In the genomic region with DNA sequence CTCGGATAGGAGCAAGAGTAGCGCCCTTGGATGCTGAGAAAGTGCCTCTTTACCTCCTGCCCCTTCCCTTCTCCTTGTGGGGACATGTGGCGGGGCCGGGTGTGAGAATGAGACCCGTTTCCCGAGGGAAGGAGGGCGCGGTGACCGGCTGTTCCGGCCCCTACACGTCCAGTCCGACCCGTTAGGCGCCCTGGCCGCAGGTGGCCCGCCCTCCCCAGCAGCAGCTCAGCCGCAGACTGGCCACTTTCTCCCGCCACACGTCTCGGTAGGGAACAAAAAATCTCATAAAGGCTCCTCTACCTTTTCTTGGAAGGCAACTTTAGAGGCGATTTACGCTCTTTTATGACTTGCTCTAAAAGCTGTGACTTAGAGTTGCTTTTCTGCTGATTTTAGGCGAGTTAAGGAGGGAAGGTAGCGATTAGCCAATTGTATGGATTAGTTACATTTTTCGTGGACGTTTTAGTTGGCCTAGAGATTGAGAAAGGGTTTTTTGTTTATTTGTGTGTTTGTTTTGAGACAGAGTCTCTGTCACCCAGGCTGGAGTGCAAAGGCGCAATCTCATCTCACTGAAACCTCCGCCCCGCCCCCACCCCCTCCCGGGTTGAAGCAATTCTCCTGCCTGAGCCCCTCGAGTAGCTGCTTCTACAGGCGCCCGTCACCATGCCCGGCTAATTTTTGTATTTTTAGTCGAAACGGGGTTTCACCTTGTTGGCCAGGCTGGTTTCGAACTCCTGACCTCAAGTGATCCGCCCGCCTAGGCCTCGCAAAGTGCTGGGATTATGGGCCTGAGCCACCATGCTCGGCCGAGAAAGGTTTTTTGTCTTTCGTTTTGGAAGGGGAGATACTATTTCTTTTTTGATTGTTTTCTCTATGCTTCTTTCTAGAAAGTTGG, we compare ENCODE assay signal across 9 cellular contexts. TPM values are rescaled to one million over a fixed set of nuclear protein-coding genes. Genes with fewer than 3 reads are reported as not detected.
DNase-seq lines count a peak whose midpoint lies in the region; ATAC-seq and TF ChIP-seq lines count a peak whose summit lies in the region.
"Had no signal": no experiment of that assay in that cellular context is flagged by ENCODE, and none has a peak within 500 bp of the region (broad histone marks: within the 10 kb centered on the region; RNA-seq: fewer than 3 reads in every experiment).

No MANE protein-coding gene starts in this region.

- no peak overlapping the region for H3K4me3 ChIP-seq in CD4-positive, alpha-beta memory T cell (ENCODE audit: low read length in 2 of 2)
- H3K4me3 ChIP-seq in endodermal cell (ENCODE audit: low read length): peak overlapping the region; percentile 79

- no peak for TF ChIP-seq CTCF in endodermal cell (conservative IDR thresholded peaks at IDR 0.05)
- TF ChIP-seq CTCF in natural killer cell (IDR thresholded peaks at IDR 0.05): no peak

- H3K36me3 ChIP-seq in CD4-positive, alpha-beta memory T cell (ENCODE audit: insufficient read depth, low read length): no peaks in the 10 kb centered on the region
- no peaks in the 10 kb centered on the region for H3K36me3 ChIP-seq in endodermal cell (ENCODE audit: control insufficient read depth, insufficient read depth, low read length)

- peaks cover 16 to 32% of the 10 kb centered on the region in 2 donors for H3K27me3 Mint-ChIP-seq in CD4-positive, alpha-beta memory T cell
- peaks cover 31% of the 10 kb centered on the region for H3K27me3 Mint-ChIP-seq in endodermal cell (ENCODE audit: insufficient read depth)
- H3K27me3 Mint-ChIP-seq in natural killer cell (ENCODE audit: low read depth in 2 of 2): peaks cover 0 to 17% of the 10 kb centered on the region in 2 donors

- intact Hi-C loops in CD4-positive, alpha-beta memory T cell (cut with micrococcal nuclease): no loop called here
- intact Hi-C loops in natural killer cell (cut with micrococcal nuclease): no loop called here

- H3K36me3 Mint-ChIP-seq in CD4-positive, alpha-beta memory T cell: no peaks in the 10 kb centered on the region
- H3K36me3 Mint-ChIP-seq in endodermal cell (ENCODE audit: low read depth) (no peaks in the 10 kb centered on the region), natural killer cell (no peaks in the 10 kb centered on the region)

- no peak for ATAC-seq in natural killer cell

- 30 to 44% methylated on average over 21 to 43 of the region's 43 CpGs for WGBS in endodermal cell (ENCODE audit: insufficient coverage in 1 of 2, insufficient read length in 1 of 2), 2 experiments

- no peak overlapping the region for H3K27ac ChIP-seq in CD4-positive, alpha-beta memory T cell (ENCODE audit: low read depth, low read length)
- no peak overlapping the region for H3K27ac ChIP-seq in endodermal cell (ENCODE audit: low read depth, low read length)

- peaks cover 0 to 5% (median 4%) of the 10 kb centered on the region in 4 donors for H3K4me1 Mint-ChIP-seq in CD4-positive, alpha-beta memory T cell
- H3K4me1 Mint-ChIP-seq in endodermal cell (peaks cover 4% of the 10 kb centered on the region), natural killer cell (peaks cover 0 to 11% of the 10 kb centered on the region in 2 donors)

- no peaks in the 10 kb centered on the region for H3K9me3 Mint-ChIP-seq in CD4-positive, alpha-beta memory T cell
- H3K9me3 Mint-ChIP-seq in endodermal cell: no peaks in the 10 kb centered on the region
- no peaks in the 10 kb centered on the region for H3K9me3 Mint-ChIP-seq in natural killer cell

- no peak for DNase-seq in CD4-positive, alpha-beta memory T cell
- peak; percentile 79 for DNase-seq in endodermal cell
- DNase-seq in natural killer cell: no peak
- DNase-seq in NCI-H1436 (lab: John Stamatoyannopoulos, UW): no peak
- no peak for DNase-seq in activated CD8-positive, alpha-beta memory T cell treated with anti-CD3 and anti-CD28 coated beads, Interleukin-2, amount 50 U/mL, for 4 hours
- DNase-seq in NAMALWA (ENCODE audit: low spot score): no peak
- DNase-seq in SIG-M5 (lab: John Stamatoyannopoulos, UW): no peak
- DNase-seq: stimulated activated naive CD4-positive, alpha-beta T cell treated with Interleukin-2 at 50 U/mL for 16 hours had no signal

- no peaks in the 10 kb centered on the region for H3K4me1 ChIP-seq in CD4-positive, alpha-beta memory T cell (ENCODE audit: insufficient read depth, low read length)
- no peaks in the 10 kb centered on the region for H3K4me1 ChIP-seq in endodermal cell (ENCODE audit: control insufficient read depth, insufficient read depth, low read length)

- no peak overlapping the region for H3K9ac ChIP-seq in endodermal cell (ENCODE audit: extremely low read depth, low read length, poor library complexity, severe bottlenecking)

- H3K9me3 ChIP-seq in CD4-positive, alpha-beta memory T cell (ENCODE audit: control insufficient read depth in 1 of 2, low read length in 2 of 2): no peaks in the 10 kb centered on the region
- H3K9me3 ChIP-seq in endodermal cell (ENCODE audit: control insufficient read depth, low read length): no peaks in the 10 kb centered on the region

- CTCF ChIA-PET in CD4-positive, alpha-beta memory T cell (lab: Charles Lee; ENCODE audit: partially characterized antibody): no interaction called here

- no peak overlapping the region for H3K27ac Mint-ChIP-seq in CD4-positive, alpha-beta memory T cell
- H3K27ac Mint-ChIP-seq in endodermal cell (peak overlapping the region; percentile 71), natural killer cell (peak overlapping the region in 1 of 2 donors; percentile 49)

- H3K4me3 Mint-ChIP-seq in CD4-positive, alpha-beta memory T cell: peak overlapping the region in 6 of 8 donors; percentile 27 to 74 (median 52)
- H3K4me3 Mint-ChIP-seq in endodermal cell: peak overlapping the region; percentile 63
- peak overlapping the region; percentile 89 for H3K4me3 Mint-ChIP-seq in natural killer cell

- TF ChIP-seq RAD21 in Ishikawa (IDR thresholded peaks at IDR 0.05; ENCODE audit: low read depth): no peak; the same call in 1 of the 2 replicates

- TF ChIP-seq EP300 in Ishikawa (IDR thresholded peaks at IDR 0.05; ENCODE audit: borderline replicate concordance): peak; percentile 40; the same call in 1 of the 2 replicates

- no peaks in the 10 kb centered on the region for H3K27me3 ChIP-seq in CD4-positive, alpha-beta memory T cell (ENCODE audit: insufficient read depth, low read length)
- H3K27me3 ChIP-seq in endodermal cell (ENCODE audit: control insufficient read depth, insufficient read depth, low read length, poor library complexity, severe bottlenecking): peaks cover 26% of the 10 kb centered on the region

- POLR2A ChIA-PET in CD4-positive, alpha-beta memory T cell (lab: Charles Lee; ENCODE audit: partially characterized antibody): no interaction called here

TF ChIP-seq in Ishikawa, 13 proteins besides CTCF, POLR2A, EP300 and RAD21:
- TF ChIP-seq CEBPB (IDR thresholded peaks at IDR 0.05): no peak
- no peak for TF ChIP-seq CREB1 (IDR thresholded peaks at IDR 0.05; ENCODE audit: low read depth)
- no peak for TF ChIP-seq NFIC (IDR thresholded peaks at IDR 0.05)
- no peak for TF ChIP-seq YY1 (IDR thresholded peaks at IDR 0.05; ENCODE audit: low read depth)
- TF ChIP-seq MAX (IDR thresholded peaks at IDR 0.05): peak; percentile 83
- no peak for TF ChIP-seq REST (IDR thresholded peaks at IDR 0.05; ENCODE audit: low read depth)
- TF ChIP-seq TAF1 (IDR thresholded peaks at IDR 0.05; ENCODE audit: low read depth): peak; percentile 46; the same call in 1 of the 2 replicates
- TF ChIP-seq TCF12 (IDR thresholded peaks at IDR 0.05; ENCODE audit: low read depth): peak; percentile 34; the same call in 1 of the 2 replicates
- TF ChIP-seq TEAD4 (IDR thresholded peaks at IDR 0.05): no peak
- TF ChIP-seq, protein P1, sequence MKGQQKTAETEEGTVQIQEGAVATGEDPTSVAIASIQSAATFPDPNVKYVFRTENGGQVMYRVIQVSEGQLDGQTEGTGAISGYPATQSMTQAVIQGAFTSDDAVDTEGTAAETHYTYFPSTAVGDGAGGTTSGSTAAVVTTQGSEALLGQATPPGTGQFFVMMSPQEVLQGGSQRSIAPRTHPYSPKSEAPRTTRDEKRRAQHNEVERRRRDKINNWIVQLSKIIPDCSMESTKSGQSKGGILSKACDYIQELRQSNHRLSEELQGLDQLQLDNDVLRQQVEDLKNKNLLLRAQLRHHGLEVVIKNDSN (IDR thresholded peaks at IDR 0.05): 0 out of 2 replicates have a peak, but pooled peaks have one; percentile 22
- no peak for TF ChIP-seq ZBTB7A (IDR thresholded peaks at IDR 0.05; ENCODE audit: low read depth)
- TF ChIP-seq EGR1 (IDR thresholded peaks at IDR 0.05): no peak
- no peak for TF ChIP-seq FOXM1 (IDR thresholded peaks at IDR 0.05; ENCODE audit: borderline replicate concordance, low read depth)

RNA-seq across cellular contexts. Expression of gene PGPEP1L, which starts 8.3 kb away (rescaled TPM):
- total RNA-seq in CD4-positive, alpha-beta memory T cell: not detected
- polyA plus RNA-seq in CD4-positive, alpha-beta memory T cell: not detected
- total RNA-seq in endodermal cell: not detected
- not detected for polyA plus RNA-seq in endodermal cell (2013, experiment 1 of 2)
- polyA plus RNA-seq in endodermal cell (2013, experiment 2 of 2): not detected
- total RNA-seq in natural killer cell: not detected
